Comparison of ENCODE assay signal across 14 cellular contexts in the genomic region with DNA sequence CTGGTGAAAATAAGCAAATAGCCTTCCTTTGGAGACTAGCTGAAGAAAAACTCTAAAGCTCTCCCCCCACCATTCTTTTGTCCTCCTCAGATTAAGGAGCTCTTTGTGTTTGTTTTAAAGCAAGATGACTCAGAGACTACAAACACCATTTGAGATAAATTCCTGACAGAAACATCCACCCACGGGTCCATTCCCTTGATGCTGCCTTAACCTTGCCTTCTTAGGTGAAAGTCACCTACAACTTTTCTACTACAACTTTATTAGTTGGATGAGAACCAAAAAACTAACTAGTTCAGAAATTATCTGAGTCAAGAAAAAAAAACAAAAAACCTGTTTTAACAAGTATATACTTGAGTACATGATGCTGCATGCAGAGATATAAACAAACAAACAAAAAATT.
DNase-seq lines count a peak whose midpoint lies in the region; ATAC-seq and TF ChIP-seq lines count a peak whose summit lies in the region.
"Had no signal": no experiment of that assay in that cellular context is flagged by ENCODE, and none has a peak within 500 bp of the region (broad histone marks: within the 10 kb centered on the region; RNA-seq: fewer than 3 reads in every experiment).

No MANE protein-coding gene starts in this region.

- H3K9ac ChIP-seq in endodermal cell (ENCODE audit: extremely low read depth, low read length, poor library complexity, severe bottlenecking), result no peak overlapping the region
- H3K9ac ChIP-seq: BLaER1 had no signal

- DNase-seq in Daoy (ENCODE audit: low read depth) (peak; percentile 36), LoVo (ENCODE audit: low spot score) (peak; percentile 22), endodermal cell (peak; percentile 69), myocyte (ENCODE audit: low read depth) (peak; percentile 5), right atrium auricular region (ENCODE audit: low spot score) (no peak), epidermal melanocyte (ENCODE audit: insufficient read length, low spot score) (no peak)
- DNase-seq: activated CD4-positive, alpha-beta T cell treated with anti-CD3 and anti-CD28 coated beads, Interleukin-2, amount 50 U/mL, for 48 hours; activated gamma-delta T cell; caudate nucleus; stimulated activated CD4-positive, alpha-beta T cell treated with anti-CD3 and anti-CD28 coated beads, Interleukin-4, amount 100 ng/mL, for 4 hours; stimulated activated naive CD8-positive, alpha-beta T cell treated with anti-CD3 and anti-CD28 coated beads, Interleukin-15, Interleukin-2, amounts not matched to agents 100 U/mL and 50 U/mL, for 24 hours had no signal

- H3K27me3 Mint-ChIP-seq in endodermal cell (ENCODE audit: insufficient read depth), result no peaks in the 10 kb centered on the region

- H3K9me3 Mint-ChIP-seq in endodermal cell, result no peaks in the 10 kb centered on the region

- H3K4me1 ChIP-seq in endodermal cell (ENCODE audit: control insufficient read depth, insufficient read depth, low read length), result peaks cover 9% of the 10 kb centered on the region
- no peaks in the 10 kb centered on the region for H3K4me1 ChIP-seq in right atrium auricular region
- H3K4me1 ChIP-seq: BLaER1 had no signal

- H3K27me3 ChIP-seq in endodermal cell (ENCODE audit: control insufficient read depth, insufficient read depth, low read length, poor library complexity, severe bottlenecking), result no peaks in the 10 kb centered on the region
- no peaks in the 10 kb centered on the region for H3K27me3 ChIP-seq in right atrium auricular region
- H3K27me3 ChIP-seq: BLaER1 had no signal

- ATAC-seq in GM21528 (IDR thresholded peaks at IDR 0.05; ENCODE audit: low FRiP score, unreplicated experiment), result no peak
- no peak for ATAC-seq in HG03139 (IDR thresholded peaks at IDR 0.05; ENCODE audit: unreplicated experiment)
- ATAC-seq: stimulated activated naive CD8-positive, alpha-beta T cell treated with anti-CD3 and anti-CD28 coated beads, Interleukin-15, Interleukin-2, amounts not matched to agents 100 U/mL and 50 U/mL, for 24 hours had no signal

- peak overlapping the region; percentile 2 for H3K4me3 Mint-ChIP-seq in endodermal cell

- 0% methylated on average over 1 of the region's 1 CpG; no CpG with 5 or more reads in 1 of the 2 experiments for WGBS in endodermal cell (ENCODE audit: insufficient coverage in 1 of 2, insufficient read length in 1 of 2), 2 experiments

- no peak overlapping the region for H3K27ac ChIP-seq in endodermal cell (ENCODE audit: low read depth, low read length)
- no peak overlapping the region for H3K27ac ChIP-seq in right atrium auricular region
- H3K27ac ChIP-seq: BLaER1 had no signal

- H3K4me3 ChIP-seq in endodermal cell (ENCODE audit: low read length) (peak overlapping the region; percentile 67), right atrium auricular region (no peak overlapping the region)
- H3K4me3 ChIP-seq: BLaER1 had no signal

- no peaks in the 10 kb centered on the region for H3K9me3 ChIP-seq in endodermal cell (ENCODE audit: control insufficient read depth, low read length)
- H3K9me3 ChIP-seq in right atrium auricular region, result no peaks in the 10 kb centered on the region
- H3K9me3 ChIP-seq: BLaER1 had no signal

- no peaks in the 10 kb centered on the region for H3K36me3 Mint-ChIP-seq in endodermal cell (ENCODE audit: low read depth)

- H3K27ac Mint-ChIP-seq in endodermal cell, result peak overlapping the region; percentile 89

- TF ChIP-seq CTCF in endodermal cell (conservative IDR thresholded peaks at IDR 0.05) (no peak), right atrium auricular region (IDR thresholded peaks at IDR 0.05) (no peak)

- H3K4me1 Mint-ChIP-seq in endodermal cell, result peaks cover 15% of the 10 kb centered on the region

- no peaks in the 10 kb centered on the region for H3K36me3 ChIP-seq in endodermal cell (ENCODE audit: control insufficient read depth, insufficient read depth, low read length)
- H3K36me3 ChIP-seq in right atrium auricular region, result no peaks in the 10 kb centered on the region
- H3K36me3 ChIP-seq: BLaER1 had no signal

Comparison
In these comparisons a context has a peak if more than half of its experiments do, and no peak if none do; other contexts are left out.
1. DNase-seq: peak in Daoy (single experiment), LoVo (single experiment), endodermal cell (single experiment) and myocyte (single experiment); none in right atrium auricular region (single experiment) and epidermal melanocyte (single experiment).